In the genomic region with DNA sequence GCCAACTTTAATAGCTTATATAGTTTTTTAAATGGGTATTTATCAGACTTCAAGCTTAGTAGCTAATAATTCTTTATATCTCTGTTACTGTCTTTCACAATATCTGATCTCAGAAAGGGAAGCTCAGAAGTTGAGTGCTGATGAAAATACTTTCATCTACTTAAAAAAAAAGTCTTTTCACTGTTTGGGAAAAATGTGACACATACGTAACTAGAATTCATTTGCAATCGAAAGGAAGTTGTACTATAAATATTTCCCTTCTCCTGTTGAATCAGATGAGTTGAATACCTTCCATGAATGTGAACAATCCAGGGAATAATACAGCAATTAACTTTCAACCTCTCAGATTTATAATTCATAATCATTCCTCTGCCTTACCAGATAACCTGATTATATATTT, we compare ENCODE assay signal across 7 cellular contexts.
"Had no signal": no experiment of that assay in that cellular context is flagged by ENCODE, and none has a peak within 500 bp of the region (broad histone marks: within the 10 kb centered on the region; RNA-seq: fewer than 3 reads in every experiment).

No MANE protein-coding gene starts in this region.

- H3K4me1 ChIP-seq: lower lobe of right lung, psoas muscle, right lobe of liver, vagina had no signal

- H3K36me3 ChIP-seq: lower lobe of right lung, right lobe of liver, spleen, tibial artery, vagina had no signal

- H3K4me3 ChIP-seq: lower lobe of right lung, psoas muscle, right lobe of liver, spleen, tibial artery, vagina had no signal

- H3K27ac ChIP-seq: lower lobe of right lung, psoas muscle, right lobe of liver, spleen, tibial artery, vagina had no signal

- H3K9me3 ChIP-seq: lower lobe of right lung, psoas muscle, right lobe of liver, spleen, tibial artery, vagina had no signal

- H3K27me3 ChIP-seq: right lobe of liver, tibial artery, vagina had no signal

- DNase-seq: endodermal cell, spleen had no signal
